9 cellular contexts compared by ENCODE assay signal in genomic region chr7:6558837-6559236, GRCh38. TPM values are rescaled to one million over a fixed set of nuclear protein-coding genes. Genes with fewer than 3 reads are reported as not detected.
DNase-seq lines count a peak whose midpoint lies in the region; ATAC-seq and TF ChIP-seq lines count a peak whose summit lies in the region.
"Had no signal": no experiment of that assay in that cellular context is flagged by ENCODE, and none has a peak within 500 bp of the region (broad histone marks: within the 10 kb centered on the region; RNA-seq: fewer than 3 reads in every experiment).

No MANE protein-coding gene starts in this region.

- no peak overlapping the region for H3K27ac ChIP-seq in DND-41 (ENCODE audit: low read length)
- H3K27ac ChIP-seq: epithelial cell of prostate had no signal

- no peak overlapping the region for H3K4me3 Mint-ChIP-seq in neural crest cell

- no peak overlapping the region for H3K27ac Mint-ChIP-seq in neural crest cell (ENCODE audit: unreplicated experiment)

- no peak overlapping the region for H3K4me2 ChIP-seq in DND-41 (ENCODE audit: insufficient read depth, low read length)

- TF ChIP-seq CTCF in AG04449 (IDR thresholded peaks at IDR 0.05; ENCODE audit: insufficient read depth, low read length, missing control alignments) (peak; percentile 49), DND-41 (IDR thresholded peaks at IDR 0.05; ENCODE audit: borderline replicate concordance, extremely low read depth, low read length, poor library complexity, severe bottlenecking) (peak; percentile 68), neural crest cell (conservative IDR thresholded peaks at IDR 0.05) (peak; percentile 51), lower leg skin (IDR thresholded peaks at IDR 0.05) (no peak)

- CTCF ChIA-PET in AG04449 (lab: Yijun Ruan, JAX) = interaction anchor here (0.6 to 2.9 kb wide), 7 partner anchors 12 to 705 kb away, joined by 3 to 13 read pairs (median 4); partner anchors contain the start of genes INTS15 and ZDHHC4

- no peaks in the 10 kb centered on the region for H3K36me3 ChIP-seq in DND-41 (ENCODE audit: insufficient read depth, low read length)

- 48 to 55% methylated on average over 6 of the region's 6 CpGs for WGBS in lower leg skin, 2 donors

- H3K79me2 ChIP-seq in DND-41 (ENCODE audit: insufficient read depth, low read length) = no peaks in the 10 kb centered on the region

- peaks cover 3% of the 10 kb centered on the region for H3K27me3 Mint-ChIP-seq in neural crest cell (ENCODE audit: low read depth)

- no peak for TF ChIP-seq POLR2A in lower leg skin (IDR thresholded peaks at IDR 0.05)

- H2AFZ ChIP-seq in DND-41 (ENCODE audit: low read depth, low read length) = no peak overlapping the region

- H3K36me3 Mint-ChIP-seq in neural crest cell (ENCODE audit: low read depth) = no peaks in the 10 kb centered on the region

- no peaks in the 10 kb centered on the region for H4K20me1 ChIP-seq in DND-41 (ENCODE audit: insufficient read depth, low read length)

- POLR2A ChIA-PET in AG04449 (lab: Yijun Ruan, JAX) = no interaction called here

- no peak overlapping the region for H3K4me3 ChIP-seq in AG04449 (ENCODE audit: low read depth, low read length)
- no peak overlapping the region for H3K4me3 ChIP-seq in DND-41 (ENCODE audit: low read depth in 1 of 2, low read length in 2 of 2)
- no peak overlapping the region for H3K4me3 ChIP-seq in lower leg skin (ENCODE audit: low read depth, poor library complexity, severe bottlenecking)

- no peaks in the 10 kb centered on the region for H3K9me3 Mint-ChIP-seq in neural crest cell

- no peaks in the 10 kb centered on the region for H3K4me1 ChIP-seq in DND-41 (ENCODE audit: insufficient read depth, low read length)

- DNase-seq in AG04449 (ENCODE audit: low read depth, low spot score) (no peak), DND-41 (peak; percentile 30), NCI-H1092 treated with DMSO at 0.1 percent for 48 hours (lab: John Stamatoyannopoulos, UW) (peak; percentile 81), astrocyte of the hippocampus (ENCODE audit: low read depth, low spot score) (peak; percentile 23), neural crest cell (ENCODE audit: low read depth, low spot score) (no peak), lower leg skin (ENCODE audit: low spot score in 2 of 2) (no peak)

- H3K4me1 Mint-ChIP-seq in neural crest cell = no peaks in the 10 kb centered on the region

- H3K9ac ChIP-seq in DND-41 (ENCODE audit: low read depth, low read length) = no peak overlapping the region

- H3K9me3 ChIP-seq in DND-41 (ENCODE audit: insufficient read depth, low read length, severe bottlenecking) = no peaks in the 10 kb centered on the region

- H3K27me3 ChIP-seq in DND-41 (ENCODE audit: insufficient read depth, low read length, poor library complexity) = no peaks in the 10 kb centered on the region

- ATAC-seq in DND-41 (ENCODE audit: insufficient read depth, low read depth) (peak; percentile 70), HG02678 (IDR thresholded peaks at IDR 0.05; ENCODE audit: unreplicated experiment) (no peak), GM19351 (IDR thresholded peaks at IDR 0.05; ENCODE audit: unreplicated experiment) (no peak)

- intact Hi-C loops in lower leg skin (cut with DNase I; ENCODE audit: low total_unique reads) = no loop called here

RNA-seq across cellular contexts. Expression of gene GRID2IP, which starts 7.6 kb away (rescaled TPM):
- 0.54 and 0.61 TPM in 2 replicates for total RNA-seq in neural crest cell
- 1 to 10 TPM in 1 of 4 donors, under 1 TPM in 3; 0.49 to 2.2 (median 0.64) TPM for total RNA-seq in lower leg skin

RNA-seq across cellular contexts. Expression of gene ZDHHC4, which starts 18.4 kb away (rescaled TPM):
- total RNA-seq in neural crest cell = 74.3 and 78.6 TPM in 2 replicates
- total RNA-seq in lower leg skin = 10 to 100 TPM; 18.4 to 30.7 (median 23.3) TPM

RNA-seq across cellular contexts. Expression of gene INTS15, which starts 31.0 kb away (rescaled TPM):
- total RNA-seq in neural crest cell = 50.4 and 55.7 TPM in 2 replicates
- 10 to 100 TPM; 21.3 to 34.5 (median 29.7) TPM for total RNA-seq in lower leg skin

RNA-seq across cellular contexts. Expression of gene ZNF853, which starts 56.6 kb away (rescaled TPM):
- total RNA-seq in neural crest cell (9.2 and 9.7 TPM in 2 replicates), lower leg skin (1 to 10 TPM; 4.6 to 7.7 (median 5.9) TPM)

Comparison
In these comparisons a context has a peak if more than half of its experiments do, and no peak if none do; other contexts are left out.
1. DNase-seq: peak in DND-41 (single experiment), NCI-H1092 treated with DMSO at 0.1 percent for 48 hours (single experiment) and astrocyte of the hippocampus (single experiment); none in AG04449 (single experiment), neural crest cell (single experiment) and lower leg skin (0 of 2).
2. CTCF ChIP-seq: peak in AG04449 (single experiment), DND-41 (single experiment) and neural crest cell (single experiment); none in lower leg skin (0 of 3).